ENCODE assay signal across 8 cellular contexts in the genomic region with DNA sequence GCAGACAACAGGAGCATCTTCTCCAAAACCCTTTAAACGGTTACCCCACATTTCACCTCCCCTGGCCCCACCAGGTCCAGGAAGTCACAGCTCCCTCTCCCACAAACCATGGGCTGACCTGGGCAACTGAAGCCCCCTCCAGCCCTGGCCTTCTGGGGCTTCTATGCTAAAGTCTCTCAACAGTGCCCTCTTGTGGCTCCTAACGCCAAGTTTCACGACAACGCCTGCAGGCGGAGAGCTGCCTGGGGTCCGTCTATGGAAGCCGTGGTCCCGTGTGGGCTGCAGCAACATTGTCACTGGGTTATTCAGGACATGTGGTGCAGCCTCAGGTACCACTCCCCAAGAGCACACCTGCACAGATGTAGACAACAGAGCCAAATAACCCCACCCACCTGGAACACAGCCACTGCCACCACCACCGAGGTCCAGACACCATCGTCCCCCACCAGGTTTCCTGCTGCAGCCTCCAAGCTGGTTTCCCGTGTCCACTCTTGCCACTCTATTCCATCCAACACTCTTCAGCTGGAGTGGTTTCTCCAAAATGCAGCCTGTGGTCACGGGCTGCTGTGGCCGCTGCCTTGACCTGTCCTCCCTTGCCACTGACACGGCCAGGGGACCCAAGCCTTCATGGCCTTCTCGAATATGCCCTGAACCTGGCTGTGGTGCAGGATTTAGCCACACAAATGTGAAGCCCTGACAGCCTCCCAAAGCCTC. TPM values are rescaled to one million over a fixed set of nuclear protein-coding genes. Genes with fewer than 3 reads are reported as not detected.
DNase-seq lines count a peak whose midpoint lies in the region; ATAC-seq, FAIRE-seq and TF ChIP-seq lines count a peak whose summit lies in the region.

No MANE protein-coding gene starts in this region.

- TF ChIP-seq CTCF in 22Rv1 (IDR thresholded peaks at IDR 0.05): peak; percentile 83
- TF ChIP-seq CTCF in ovary (IDR thresholded peaks at IDR 0.05): peak in 1 of 3 donors; percentile 7

- 48 to 55% (median 54%) methylated on average over 15 of the region's 15 CpGs for WGBS in ovary, 3 donors

- H3K36me3 ChIP-seq in ovary: no peaks in the 10 kb centered on the region

- H3K4me3 ChIP-seq in ovary: no peak overlapping the region

- no peaks in the 10 kb centered on the region for H3K9me3 ChIP-seq in ovary

- DNase-seq in GM12892 (ENCODE audit: insufficient read length): peak; percentile 51
- DNase-seq in T-helper 9 cell: peak; percentile 10
- peak; percentile 75 for DNase-seq in ecto neural progenitor cell (ENCODE audit: low spot score)
- DNase-seq in myocyte (ENCODE audit: low read depth): peak; percentile 31
- no peak for DNase-seq in ovary
- no peak for DNase-seq in MV-4-11 (lab: John Stamatoyannopoulos, UW)

- no peaks in the 10 kb centered on the region for H3K27me3 ChIP-seq in ovary

- TF ChIP-seq POLR2A in GM12892 (IDR thresholded peaks at IDR 0.05; ENCODE audit: low read depth, low read length): no peak
- no peak for TF ChIP-seq POLR2A in ovary (IDR thresholded peaks at IDR 0.05)

- no peak for ATAC-seq in GM21367 (IDR thresholded peaks at IDR 0.05; ENCODE audit: unreplicated experiment)

- intact Hi-C loops in ovary (cut with DNase I): no loop called here

- H3K4me1 ChIP-seq in ovary (ENCODE audit: insufficient read depth): no peaks in the 10 kb centered on the region

- no peak for FAIRE-seq in GM12892 (lab: Jason Lieb, UNC)

- H3K27ac ChIP-seq in 22Rv1: no peak overlapping the region
- no peak overlapping the region for H3K27ac ChIP-seq in ovary

- no peak for TF ChIP-seq EP300 in ovary (IDR thresholded peaks at IDR 0.05)

RNA-seq across cellular contexts. Expression of a gene that starts 19.1 kb away (rescaled TPM):
- polyA plus RNA-seq in GM12892 (2012; ENCODE audit: missing spikeins): 4.2 TPM
- total RNA-seq in myocyte (2.9 and 4.4 TPM in 2 replicates), ovary (1 to 10 TPM; 1.0 to 6.1 (median 2.8) TPM)
- polyA plus RNA-seq in myocyte (2012): 7.0 TPM
- 1 to 10 TPM; 1.6 to 2.7 TPM for polyA plus RNA-seq in ovary

Comparison
In these comparisons a context has a peak if more than half of its experiments do, and no peak if none do; other contexts are left out.
1. DNase-seq: peak in GM12892 (single experiment), T-helper 9 cell (single experiment), ecto neural progenitor cell (single experiment) and myocyte (single experiment); none in ovary (0 of 5) and MV-4-11 (single experiment).